21 cellular contexts compared by ENCODE assay signal in the genomic region with DNA sequence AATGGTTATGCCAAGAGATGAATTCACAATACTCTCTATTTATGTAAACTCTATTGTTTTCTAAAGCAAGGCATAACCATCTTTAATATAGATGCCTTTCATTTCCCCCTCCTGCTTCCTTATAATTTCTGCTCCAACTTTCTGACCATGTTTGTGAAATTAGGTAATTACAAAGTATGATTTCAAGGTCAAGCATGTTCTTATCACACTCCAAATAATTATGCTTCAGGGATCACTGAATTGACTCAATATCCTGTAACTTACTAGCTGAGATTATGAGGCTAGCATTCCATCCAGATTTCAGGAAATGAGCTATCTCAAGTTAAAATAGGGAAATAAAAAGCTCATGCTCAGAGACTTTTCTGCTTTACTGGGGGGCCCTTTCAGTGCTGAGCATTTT.
DNase-seq lines count a peak whose midpoint lies in the region; ATAC-seq and TF ChIP-seq lines count a peak whose summit lies in the region.
"Had no signal": no experiment of that assay in that cellular context is flagged by ENCODE, and none has a peak within 500 bp of the region (broad histone marks: within the 10 kb centered on the region; RNA-seq: fewer than 3 reads in every experiment).

No MANE protein-coding gene starts in this region.

- H3K36me3 Mint-ChIP-seq in mesothelial cell of epicardium (peaks cover 19% of the 10 kb centered on the region), endodermal cell (ENCODE audit: low read depth) (no peaks in the 10 kb centered on the region)

- H3K4me1 ChIP-seq in tibial nerve (no peaks in the 10 kb centered on the region), endodermal cell (ENCODE audit: control insufficient read depth, insufficient read depth, low read length) (no peaks in the 10 kb centered on the region)
- H3K4me1 ChIP-seq: ascending aorta, HAP-1, upper lobe of right lung had no signal

- no peaks in the 10 kb centered on the region for H3K27me3 Mint-ChIP-seq in mesothelial cell of epicardium (ENCODE audit: low read depth)
- H3K27me3 Mint-ChIP-seq in endodermal cell (ENCODE audit: insufficient read depth) = no peaks in the 10 kb centered on the region
- H3K27me3 Mint-ChIP-seq: stimulated activated naive CD8-positive, alpha-beta T cell treated with anti-CD3 and anti-CD28 coated beads, Interleukin-15, Interleukin-2, amounts not matched to agents 100 ng/mL and 50 ng/mL, for 24 hours had no signal

- H3K36me3 ChIP-seq in tibial nerve = no peaks in the 10 kb centered on the region
- H3K36me3 ChIP-seq in endodermal cell (ENCODE audit: control insufficient read depth, insufficient read depth, low read length) = no peaks in the 10 kb centered on the region
- H3K36me3 ChIP-seq: ascending aorta, HAP-1, upper lobe of right lung had no signal

- H3K4me1 Mint-ChIP-seq in mesothelial cell of epicardium = peaks cover 37% of the 10 kb centered on the region
- H3K4me1 Mint-ChIP-seq in endodermal cell = no peaks in the 10 kb centered on the region

- H3K4me3 ChIP-seq in fibroblast of mammary gland (ENCODE audit: control insufficient read depth, low read depth, low read length) (no peak overlapping the region), tibial nerve (no peak overlapping the region), endodermal cell (ENCODE audit: low read length) (no peak overlapping the region)
- H3K4me3 ChIP-seq: ascending aorta, HAP-1, upper lobe of right lung had no signal

- ATAC-seq in HG03378 (IDR thresholded peaks at IDR 0.05; ENCODE audit: unreplicated experiment) = no peak
- ATAC-seq: left colon, upper lobe of right lung had no signal

- H3K9me3 Mint-ChIP-seq in mesothelial cell of epicardium = peaks cover 30% of the 10 kb centered on the region
- H3K9me3 Mint-ChIP-seq in endodermal cell = no peaks in the 10 kb centered on the region

- H3K27ac Mint-ChIP-seq in mesothelial cell of epicardium (peak overlapping the region; percentile 67), endodermal cell (no peak overlapping the region)
- H3K27ac Mint-ChIP-seq: stimulated activated naive CD8-positive, alpha-beta T cell treated with anti-CD3 and anti-CD28 coated beads, Interleukin-15, Interleukin-2, amounts not matched to agents 100 ng/mL and 50 ng/mL, for 24 hours had no signal

- TF ChIP-seq POLR2A in tibial nerve (IDR thresholded peaks at IDR 0.05) = no peak

- TF ChIP-seq EP300 in tibial nerve (IDR thresholded peaks at IDR 0.05) = peak in 1 of 2 donors; percentile 11

- no peaks in the 10 kb centered on the region for H3K27me3 ChIP-seq in tibial nerve
- no peaks in the 10 kb centered on the region for H3K27me3 ChIP-seq in endodermal cell (ENCODE audit: control insufficient read depth, insufficient read depth, low read length, poor library complexity, severe bottlenecking)
- H3K27me3 ChIP-seq: ascending aorta, upper lobe of right lung had no signal

- DNase-seq in EH (ENCODE audit: low read depth) (peak; percentile 84), NCI-H226 (peak; percentile 79), fibroblast of mammary gland (ENCODE audit: low read depth) (peak; percentile 14), mesothelial cell of epicardium (ENCODE audit: low spot score in 2 of 2, unreplicated experiment in 2 of 2) (no peak), NCI-H1092 (lab: John Stamatoyannopoulos, UW) (no peak), tibial nerve (ENCODE audit: low spot score in 2 of 2) (no peak), endodermal cell (no peak)
- DNase-seq: activated naive CD4-positive, alpha-beta T cell treated with anti-CD3 and anti-CD28 coated beads, Interleukin-2, amount 50 U/mL, for 16 hours; Kasumi-1; left colon; midbrain; NCI-H1048; NCI-H524; SHP77 treated with DMSO at 0.1 percent for 48 hours; small intestine; stimulated activated CD4-positive, alpha-beta T cell treated with anti-CD3 and anti-CD28 coated beads, Interleukin-4, amount 100 ng/mL, for 1 hour; upper lobe of right lung had no signal

- no peak overlapping the region for H3K9ac ChIP-seq in endodermal cell (ENCODE audit: extremely low read depth, low read length, poor library complexity, severe bottlenecking)

- H3K9me3 ChIP-seq in tibial nerve = peaks cover 0 to 4% (median 0%) of the 10 kb centered on the region in 4 donors
- H3K9me3 ChIP-seq in endodermal cell (ENCODE audit: control insufficient read depth, low read length) = no peaks in the 10 kb centered on the region
- H3K9me3 ChIP-seq: ascending aorta, upper lobe of right lung had no signal

- H3K27ac ChIP-seq in tibial nerve (no peak overlapping the region), endodermal cell (ENCODE audit: low read depth, low read length) (no peak overlapping the region)
- H3K27ac ChIP-seq: ascending aorta, upper lobe of right lung had no signal

- TF ChIP-seq CTCF in fibroblast of mammary gland (conservative IDR thresholded peaks at IDR 0.05; ENCODE audit: control insufficient read depth, insufficient read depth, low read depth, low read length) = no peak
- no peak for TF ChIP-seq CTCF in mesothelial cell of epicardium (IDR thresholded peaks at IDR 0.05; ENCODE audit: unreplicated experiment)
- TF ChIP-seq CTCF in tibial nerve (IDR thresholded peaks at IDR 0.05) = no peak
- TF ChIP-seq CTCF in endodermal cell (conservative IDR thresholded peaks at IDR 0.05) = no peak

- no peak overlapping the region for H3K4me3 Mint-ChIP-seq in mesothelial cell of epicardium
- H3K4me3 Mint-ChIP-seq in endodermal cell = no peak overlapping the region
- H3K4me3 Mint-ChIP-seq: stimulated activated naive CD8-positive, alpha-beta T cell treated with anti-CD3 and anti-CD28 coated beads, Interleukin-15, Interleukin-2, amounts not matched to agents 100 ng/mL and 50 ng/mL, for 24 hours had no signal

Comparison
In these comparisons a context has a peak if more than half of its experiments do, and no peak if none do; other contexts are left out.
1. DNase-seq: peak in EH (single experiment), NCI-H226 (single experiment) and fibroblast of mammary gland (single experiment); none in mesothelial cell of epicardium (0 of 2), NCI-H1092 (single experiment), tibial nerve (0 of 2) and endodermal cell (single experiment).